ENCODE assay signal across 10 cellular contexts in genomic region chr12:48779869-48780268, GRCh38. TPM values are rescaled to one million over a fixed set of nuclear protein-coding genes. Genes with fewer than 3 reads are reported as not detected.
A peak's percentile ranks its signal among the peaks of the same experiment; 100 is the strongest.
DNase-seq lines count a peak whose midpoint lies in the region; ATAC-seq and TF ChIP-seq lines count a peak whose summit lies in the region.
"Had no signal": no experiment of that assay in that cellular context is flagged by ENCODE, and none has a peak within 500 bp of the region (broad histone marks: within the 10 kb centered on the region; RNA-seq: fewer than 3 reads in every experiment).

No MANE protein-coding gene starts in this region.

- in situ Hi-C loops in astrocyte of the cerebellum (cut with HindIII; ENCODE audit: low sequenced_read_pairs): no loop called here

- no peaks in the 10 kb centered on the region for H3K4me1 Mint-ChIP-seq in T-cell

- CTCF ChIA-PET in T-cell (lab: Charles Lee): interaction anchor here in 1 of 2 donors (0.7 kb wide), 1 partner anchor 24 kb away, joined by 3 read pairs; no protein-coding TSS in a partner anchor

- peaks cover 23% of the 10 kb centered on the region for H3K4me1 ChIP-seq in right cardiac atrium (ENCODE audit: control insufficient read depth, insufficient read depth, low read length)

- no peaks in the 10 kb centered on the region for H3K9me3 Mint-ChIP-seq in T-cell

- H3K4me3 ChIP-seq in astrocyte of the cerebellum (ENCODE audit: low read depth, low read length): no peak overlapping the region
- no peak overlapping the region for H3K4me3 ChIP-seq in right cardiac atrium (ENCODE audit: low read length)
- H3K4me3 ChIP-seq: left lung had no signal

- no peak for TF ChIP-seq CTCF in astrocyte of the cerebellum (IDR thresholded peaks at IDR 0.05; ENCODE audit: low read depth, low read length, missing control alignments)

- peak overlapping the region; percentile 91 for H3K27ac ChIP-seq in right cardiac atrium (ENCODE audit: low read length)

- no peaks in the 10 kb centered on the region for H3K27me3 ChIP-seq in right cardiac atrium (ENCODE audit: control insufficient read depth, insufficient read depth)
- H3K27me3 ChIP-seq: left lung had no signal

- H3K27me3 Mint-ChIP-seq in T-cell: peaks cover 1 to 13% of the 10 kb centered on the region in 2 donors

- DNase-seq in HT1080 (ENCODE audit: low read depth) (peak; percentile 63), astrocyte of the cerebellum (ENCODE audit: low read depth) (peak; percentile 34), right cardiac atrium (peak; percentile 62 to 84 (median 68)), stromal cell of bone marrow (ENCODE audit: low read depth) (peak; percentile 86), T-cell (no peak), NCI-H510A treated with DMSO at 0.1 percent for 48 hours (lab: John Stamatoyannopoulos, UW) (no peak)
- no peak for DNase-seq in central memory CD4-positive, alpha-beta T cell
- no peak for DNase-seq in stimulated activated naive CD8-positive, alpha-beta T cell treated with anti-CD3 and anti-CD28 coated beads, Interleukin-15, Interleukin-2, amounts not matched to agents 100 U/mL and 50 U/mL, for 24 hours
- DNase-seq: NCI-H526 had no signal

- no peaks in the 10 kb centered on the region for H3K36me3 Mint-ChIP-seq in T-cell

- peak; percentile 63 to 78 for ATAC-seq in right cardiac atrium
- ATAC-seq in T-cell (replicated peaks in 1 of 4): no peak
- ATAC-seq in stimulated activated naive CD8-positive, alpha-beta T cell treated with anti-CD3 and anti-CD28 coated beads, Interleukin-15, Interleukin-2, amounts not matched to agents 100 U/mL and 50 U/mL, for 24 hours: no peak
- ATAC-seq: left lung had no signal

- POLR2A ChIA-PET in T-cell (lab: Charles Lee): no interaction called here

- H3K4me3 Mint-ChIP-seq in T-cell: no peak overlapping the region

- intact Hi-C loops in right cardiac atrium (cut with DNase I): no loop called here

- H3K27ac Mint-ChIP-seq in T-cell: no peak overlapping the region

- H3K9me3 ChIP-seq in right cardiac atrium (ENCODE audit: control insufficient read depth, low read length): no peaks in the 10 kb centered on the region
- H3K9me3 ChIP-seq: left lung had no signal

- 2% methylated on average over 3 of the region's 3 CpGs for WGBS in right cardiac atrium

RNA-seq across cellular contexts. Expression of gene ADCY6, which starts 9.0 kb away (rescaled TPM):
- 14.5 and 15.6 TPM in 2 replicates for total RNA-seq in HT1080 (2014; rRNA removed; shearing (Covaris generic))
- polyA plus RNA-seq in HT1080 (2015; cell fraction: cytosol; rRNA removed): 11.9 and 12.3 TPM in 2 replicates
- polyA plus RNA-seq in HT1080 (2015; cell fraction: nucleus; rRNA removed): 40.2 and 40.3 TPM in 2 replicates
- total RNA-seq in right cardiac atrium (100 to 1,000 TPM in 1 of 4 donors, 10 to 100 TPM in 3; 75.0 to 125 (median 96.6) TPM), T-cell (under 1 TPM in 4 of 5 donors, not detected in 1; 0.10 to 0.76 (median 0.66) TPM)
- polyA plus RNA-seq in right cardiac atrium: 51.4 TPM

RNA-seq across cellular contexts. Expression of gene CACNB3, which starts 38.4 kb away (rescaled TPM):
- total RNA-seq in HT1080 (2014; rRNA removed; shearing (Covaris generic)): 13.3 and 15.1 TPM in 2 replicates
- 12.1 and 12.3 TPM in 2 replicates for polyA plus RNA-seq in HT1080 (2015; cell fraction: cytosol; rRNA removed)
- 35.7 and 47.5 TPM in 2 replicates for polyA plus RNA-seq in HT1080 (2015; cell fraction: nucleus; rRNA removed)
- total RNA-seq in right cardiac atrium (1 to 10 TPM; 6.1 to 7.6 (median 7.1) TPM), T-cell (10 to 100 TPM in 2 of 5 donors, 1 to 10 TPM in 3; 4.3 to 12.4 (median 8.9) TPM)
- 3.5 TPM for polyA plus RNA-seq in right cardiac atrium

Comparison
In these comparisons a context has a peak if more than half of its experiments do, and no peak if none do; other contexts are left out.
1. DNase-seq: peak in HT1080 (single experiment), astrocyte of the cerebellum (single experiment), right cardiac atrium (3 of 3) and stromal cell of bone marrow (single experiment); none in T-cell (0 of 34), central memory CD4-positive, alpha-beta T cell (single experiment), NCI-H510A treated with DMSO at 0.1 percent for 48 hours (single experiment) and stimulated activated naive CD8-positive, alpha-beta T cell treated with anti-CD3 and anti-CD28 coated beads, Interleukin-15, Interleukin-2, amounts not matched to agents 100 U/mL and 50 U/mL, for 24 hours (single experiment).
2. ATAC-seq: peak in right cardiac atrium (2 of 2); none in T-cell (0 of 4) and stimulated activated naive CD8-positive, alpha-beta T cell treated with anti-CD3 and anti-CD28 coated beads, Interleukin-15, Interleukin-2, amounts not matched to agents 100 U/mL and 50 U/mL, for 24 hours (single experiment).